ENCODE assay signal across 8 cellular contexts in genomic region chr7:21427861-21428641, GRCh38. TPM values are rescaled to one million over a fixed set of nuclear protein-coding genes. Genes with fewer than 3 reads are reported as not detected.
DNase-seq lines count a peak whose midpoint lies in the region; FAIRE-seq and TF ChIP-seq lines count a peak whose summit lies in the region.

Gene SP4 (plus strand): TSS chr7:21428083. CDS start chr7:21428252, 169 bp downstream.

- H3K79me1 ChIP-seq in neuronal stem cell (ENCODE audit: low read depth, low read length): peaks cover 2% of the 10 kb centered on the region

- FAIRE-seq in frontal cortex (lab: Jason Lieb, UNC): no peak

- H2BK15ac ChIP-seq in neuronal stem cell (ENCODE audit: low read length): no peak within 1 kb of the TSS

- H2AFZ ChIP-seq in neuronal stem cell (ENCODE audit: low read length): peak within 1 kb of the TSS; percentile 99

- no CpG with 5 or more reads among the region's 63 CpGs for WGBS in neuronal stem cell (ENCODE audit: extremely low coverage in 2 of 2, insufficient read length in 2 of 2, insufficient replicate concordance in 1 of 2), 2 donors

- no peak; the same call in 1 of the 2 replicates for TF ChIP-seq CTCF in HFFc6 (IDR thresholded peaks at IDR 0.05)

- H3K4ac ChIP-seq in neuronal stem cell (ENCODE audit: low read length): peak within 1 kb of the TSS; percentile 19

- DNase-seq in GM04504 (ENCODE audit: low read depth) (peak; percentile 89), HFFc6 (peak; percentile 96), NAMALWA (ENCODE audit: low spot score) (peak; percentile 96), SK-MEL-5 (ENCODE audit: low read depth, low spot score) (peak; percentile 97), frontal cortex (ENCODE audit: low spot score in 2 of 2) (peak; percentile 93), neuronal stem cell (ENCODE audit: low spot score) (peak; percentile 91)
- DNase-seq in activated naive CD4-positive, alpha-beta T cell treated with Interleukin-2 at 50 U/mL for 16 hours: peak; percentile 96

- H3K18ac ChIP-seq in neuronal stem cell (ENCODE audit: low read length): peak within 1 kb of the TSS; percentile 97

- H3K23ac ChIP-seq in neuronal stem cell (ENCODE audit: low read depth, low read length, poor library complexity): peak within 1 kb of the TSS; percentile 70

- no peaks in the 10 kb centered on the region for H3K36me3 Mint-ChIP-seq in HFFc6 (ENCODE audit: low read depth)

- H3K9me3 Mint-ChIP-seq in HFFc6: no peaks in the 10 kb centered on the region

- H2AK5ac ChIP-seq in neuronal stem cell (ENCODE audit: low read depth, low read length): peak within 1 kb of the TSS; percentile 89

- peak within 1 kb of the TSS; percentile 97 for H3K14ac ChIP-seq in neuronal stem cell (ENCODE audit: low read length)

- no peaks in the 10 kb centered on the region; the same call in 1 of the 2 replicates for H3K27me3 Mint-ChIP-seq in HFFc6 (ENCODE audit: insufficient read depth)

- peaks cover 36% of the 10 kb centered on the region for H3K4me1 Mint-ChIP-seq in HFFc6 (ENCODE audit: low read depth)

- H3K9me3 ChIP-seq in neuronal stem cell (replicated peaks in 1 of 2; ENCODE audit: control insufficient read depth in 2 of 2, insufficient read depth in 1 of 2, low read depth in 1 of 2, low read length in 2 of 2) (no peaks in the 10 kb centered on the region), subcutaneous abdominal adipose tissue (ENCODE audit: control insufficient read depth in 5 of 5, low read length in 5 of 5) (no peaks in the 10 kb centered on the region)

- peak within 1 kb of the TSS; percentile 96 for H2BK5ac ChIP-seq in neuronal stem cell (ENCODE audit: low read length)

- H3K36me3 ChIP-seq in neuronal stem cell (replicated peaks in 1 of 2; ENCODE audit: control insufficient read depth in 2 of 2, insufficient read depth in 2 of 2, low read length in 2 of 2) (peaks cover 13 to 18% of the 10 kb centered on the region in 2 donors), subcutaneous abdominal adipose tissue (ENCODE audit: control insufficient read depth in 5 of 5, insufficient read depth in 5 of 5, low read length in 5 of 5) (peaks cover 0 to 4% (median 0%) of the 10 kb centered on the region in 5 donors)

- H3K9ac ChIP-seq in neuronal stem cell (ENCODE audit: low read depth, low read length, poor library complexity) (peak within 1 kb of the TSS; percentile 86), subcutaneous abdominal adipose tissue (ENCODE audit: low read length in 5 of 5) (peak within 1 kb of the TSS; percentile 63 to 98 (median 77))

- peak within 1 kb of the TSS; percentile 89 for H3K4me2 ChIP-seq in neuronal stem cell (ENCODE audit: insufficient read depth, low read length, poor library complexity, severe bottlenecking)

- peak within 1 kb of the TSS; percentile 99 for H3K4me3 Mint-ChIP-seq in HFFc6

- H4K91ac ChIP-seq in neuronal stem cell (ENCODE audit: low read depth, low read length, poor library complexity): peak within 1 kb of the TSS; percentile 49

- peak within 1 kb of the TSS; percentile 86 to 94 for H3K4me3 ChIP-seq in neuronal stem cell (ENCODE audit: low read length in 2 of 2)
- H3K4me3 ChIP-seq in subcutaneous abdominal adipose tissue (ENCODE audit: low read depth in 1 of 5, low read length in 5 of 5): peak within 1 kb of the TSS; percentile 73 to 91 (median 86)

- peak within 1 kb of the TSS; percentile 6 for H2BK12ac ChIP-seq in neuronal stem cell (ENCODE audit: low read length)

- no peak within 1 kb of the TSS for H4K8ac ChIP-seq in neuronal stem cell (ENCODE audit: low read depth, low read length)

- no peak within 1 kb of the TSS for H2BK120ac ChIP-seq in neuronal stem cell (ENCODE audit: low read depth, low read length)

- in situ Hi-C loops in SK-MEL-5 (cut with HindIII; ENCODE audit: low pct_unique_long_range_greater_than_20kb, low sequenced_read_pairs): no loop called here

- H3K27me3 ChIP-seq in neuronal stem cell (ENCODE audit: control insufficient read depth in 3 of 3, insufficient read depth in 3 of 3, low read depth in 1 of 3, low read length in 3 of 3) (no peaks in the 10 kb centered on the region), subcutaneous abdominal adipose tissue (ENCODE audit: control insufficient read depth in 5 of 5, insufficient read depth in 4 of 5, low read length in 5 of 5) (no peaks in the 10 kb centered on the region)

- H3K4me1 ChIP-seq in neuronal stem cell (ENCODE audit: control insufficient read depth in 2 of 2, insufficient read depth in 1 of 2, low read depth in 1 of 2, low read length in 2 of 2) (peaks cover 12 to 23% of the 10 kb centered on the region in 2 donors), subcutaneous abdominal adipose tissue (ENCODE audit: control insufficient read depth in 5 of 5, insufficient read depth in 5 of 5, low read length in 5 of 5) (peaks cover 3 to 24% (median 15%) of the 10 kb centered on the region in 5 donors)

- H3K27ac ChIP-seq in neuronal stem cell (replicated peaks; ENCODE audit: low read length) (peak within 1 kb of the TSS; percentile 97), subcutaneous abdominal adipose tissue (ENCODE audit: low read depth, low read length) (peak within 1 kb of the TSS; percentile 97)

- H3K27ac Mint-ChIP-seq in HFFc6: peak within 1 kb of the TSS; percentile 99

RNA-seq across cellular contexts. Expression of gene SP4, which starts in this region (rescaled TPM):
- total RNA-seq in HFFc6 (2021; fragmentation: NEBNext Ultra II Directional; extraction: Animal tissue kit (Norgen Biotek cat#: 25700)): 1 to 10 TPM; 2.3 to 3.6 (median 2.9) TPM
- 10.1 and 14.1 TPM in 2 replicates for total RNA-seq in SK-MEL-5 (2014; rRNA removed; shearing (Covaris generic))
- 4.8 and 5.6 TPM in 2 replicates for polyA plus RNA-seq in SK-MEL-5 (2015; cell fraction: cytosol; rRNA removed)
- polyA plus RNA-seq in SK-MEL-5 (2015; cell fraction: nucleus; rRNA removed): 12.5 and 13.4 TPM in 2 replicates
- total RNA-seq in frontal cortex: 74.6 TPM
- polyA plus RNA-seq in neuronal stem cell (2013, experiment 1 of 2): 15.2 TPM
- 16.3 TPM for polyA plus RNA-seq in neuronal stem cell (2013, experiment 2 of 2)

Comparison
In these comparisons a context has a peak if more than half of its experiments do, and no peak if none do; other contexts are left out.
1. Peak in every context shown above with its lines: DNase-seq, H3K4me3 ChIP-seq and H3K27ac ChIP-seq.